Comparison of ENCODE assay signal across 8 cellular contexts in genomic region chr17:59361916-59362810, GRCh38. TPM values are rescaled to one million over a fixed set of nuclear protein-coding genes. Genes with fewer than 3 reads are reported as not detected.
DNase-seq lines count a peak whose midpoint lies in the region; ATAC-seq and TF ChIP-seq lines count a peak whose summit lies in the region.

No MANE protein-coding gene starts in this region.

- peak overlapping the region in 11 of 12 donors; percentile 1 to 94 (median 44) for H3K27ac ChIP-seq in heart left ventricle

- peaks cover 29 to 99% (median 87%) of the 10 kb centered on the region in 12 donors for H3K4me1 ChIP-seq in heart left ventricle

- peak in 1 of 4 donors; percentile 8 for ATAC-seq in heart left ventricle
- no peak for ATAC-seq in Right ventricle myocardium superior (ENCODE audit: poor library complexity)
- peak; percentile 75 for ATAC-seq in HG03432 (IDR thresholded peaks at IDR 0.05; ENCODE audit: unreplicated experiment)
- ATAC-seq in esophagus mucosa: peak; percentile 51

- H3K36me3 ChIP-seq in heart left ventricle: peaks cover 0 to 29% (median 6%) of the 10 kb centered on the region in 9 donors

- POLR2A ChIA-PET in activated CD4-positive, alpha-beta memory T cell treated with anti-CD3 and anti-CD28 coated beads, Interleukin-2, amount 10 ng/mL, durations not matched to agents 7 days and 5 days (lab: Charles Lee): interaction anchor here (0.8 to 3.8 kb wide), 20 partner anchors 9 to 730 kb away, joined by 3 to 39 read pairs (median 8); partner anchors contain the start of genes CLTC and YPEL2

- TF ChIP-seq POLR2A in heart left ventricle (IDR thresholded peaks at IDR 0.05): no peak

- H3K27ac Mint-ChIP-seq in activated CD4-positive, alpha-beta memory T cell treated with anti-CD3 and anti-CD28 coated beads, Interleukin-2, amount 10 ng/mL, durations not matched to agents 7 days and 5 days: peak overlapping the region; percentile 97

- peaks cover 22% of the 10 kb centered on the region for H3K36me3 Mint-ChIP-seq in activated CD4-positive, alpha-beta memory T cell treated with anti-CD3 and anti-CD28 coated beads, Interleukin-2, amount 10 ng/mL, durations not matched to agents 7 days and 5 days (ENCODE audit: low read depth)

- peaks cover 2% of the 10 kb centered on the region for H3K9me3 Mint-ChIP-seq in activated CD4-positive, alpha-beta memory T cell treated with anti-CD3 and anti-CD28 coated beads, Interleukin-2, amount 10 ng/mL, durations not matched to agents 7 days and 5 days

- peaks cover 83% of the 10 kb centered on the region for H3K4me1 Mint-ChIP-seq in activated CD4-positive, alpha-beta memory T cell treated with anti-CD3 and anti-CD28 coated beads, Interleukin-2, amount 10 ng/mL, durations not matched to agents 7 days and 5 days

- intact Hi-C loops in heart left ventricle (cut with DNase I): no loop called here
- intact Hi-C loops in Right ventricle myocardium superior (cut with DNase I): no loop called here

- H3K4me3 Mint-ChIP-seq in activated CD4-positive, alpha-beta memory T cell treated with anti-CD3 and anti-CD28 coated beads, Interleukin-2, amount 10 ng/mL, durations not matched to agents 7 days and 5 days: peak overlapping the region; percentile 64

- no peaks in the 10 kb centered on the region for H3K9me3 ChIP-seq in heart left ventricle

- DNase-seq in heart left ventricle: no peak
- DNase-seq in Right ventricle myocardium superior: no peak
- peak; percentile 62 for DNase-seq in activated CD4-positive, alpha-beta memory T cell treated with anti-CD3 and anti-CD28 coated beads, Interleukin-2, amount 10 ng/mL, durations not matched to agents 7 days and 5 days
- peak; percentile 83 for DNase-seq in skeletal muscle cell (ENCODE audit: low read depth)
- no peak for DNase-seq in RKO (ENCODE audit: low spot score)
- no peak for DNase-seq in NCI-H1930 (lab: John Stamatoyannopoulos, UW)

- CTCF ChIA-PET in activated CD4-positive, alpha-beta memory T cell treated with anti-CD3 and anti-CD28 coated beads, Interleukin-2, amount 10 ng/mL, durations not matched to agents 7 days and 5 days (lab: Charles Lee): interaction anchor here (0.6 to 2.0 kb wide), 7 partner anchors 30 to 198 kb away, joined by 4 to 14 read pairs (median 4); no protein-coding TSS in a partner anchor

- no peaks in the 10 kb centered on the region for H3K27me3 Mint-ChIP-seq in activated CD4-positive, alpha-beta memory T cell treated with anti-CD3 and anti-CD28 coated beads, Interleukin-2, amount 10 ng/mL, durations not matched to agents 7 days and 5 days

- H3K27me3 ChIP-seq in heart left ventricle: no peaks in the 10 kb centered on the region

- TF ChIP-seq CTCF in heart left ventricle (IDR thresholded peaks at IDR 0.05): no peak

- WGBS in heart left ventricle, 4 donors: 37 to 48% (median 41%) methylated on average over 7 of the region's 7 CpGs

- peak overlapping the region in 2 of 12 donors; percentile 2 to 5 for H3K4me3 ChIP-seq in heart left ventricle
- H3K4me3 ChIP-seq in skeletal muscle cell (ENCODE audit: low read depth, low read length): no peak overlapping the region

RNA-seq across cellular contexts. Expression of gene YPEL2, which starts 30.7 kb away (rescaled TPM):
- total RNA-seq in heart left ventricle (10 to 100 TPM; 14.9 to 65.5 (median 40.8) TPM), Right ventricle myocardium superior (28.9 TPM), esophagus mucosa (5.7 TPM)
- polyA plus RNA-seq in heart left ventricle: 10 to 100 TPM; 11.6 to 15.4 TPM
- 10 to 100 TPM; 17.1 to 18.4 TPM for total RNA-seq in activated CD4-positive, alpha-beta memory T cell treated with anti-CD3 and anti-CD28 coated beads, Interleukin-2, amount 10 ng/mL, durations not matched to agents 7 days and 5 days

Comparison
In these comparisons a context has a peak if more than half of its experiments do, and no peak if none do; other contexts are left out.
1. DNase-seq: peak in activated CD4-positive, alpha-beta memory T cell treated with anti-CD3 and anti-CD28 coated beads, Interleukin-2, amount 10 ng/mL, durations not matched to agents 7 days and 5 days (single experiment) and skeletal muscle cell (single experiment); none in heart left ventricle (0 of 5), Right ventricle myocardium superior (single experiment), RKO (single experiment) and NCI-H1930 (0 of 2).